8 cellular contexts compared by ENCODE assay signal in the genomic region with DNA sequence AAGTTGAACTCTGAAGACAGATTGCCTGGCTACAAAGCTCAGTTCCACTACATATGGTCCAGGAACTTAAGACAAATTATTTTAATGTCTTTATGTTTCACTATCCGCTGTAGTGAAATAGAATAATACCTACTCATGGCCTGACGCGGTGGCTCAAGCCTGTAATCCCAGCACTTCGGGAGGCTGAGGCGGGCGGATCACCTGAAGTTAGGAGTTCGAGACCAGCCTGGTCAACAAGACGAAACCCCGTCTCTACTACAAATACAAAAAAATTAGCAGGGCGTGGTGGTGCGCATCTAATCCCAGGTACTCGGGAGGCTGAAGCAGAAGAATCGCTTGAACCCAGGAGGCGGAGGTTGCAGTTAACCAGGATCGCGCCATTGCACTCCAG. TPM values are rescaled to one million over a fixed set of nuclear protein-coding genes. Genes with fewer than 3 reads are reported as not detected.
DNase-seq lines count a peak whose midpoint lies in the region; ATAC-seq and TF ChIP-seq lines count a peak whose summit lies in the region.
"Not testable (repeated sequence)": the region's sequence is repeated elsewhere in the genome, so short reads cannot be mapped to it uniquely, and the experiment has no call there.
"Had no signal": no experiment of that assay in that cellular context is flagged by ENCODE, and none has a peak within 500 bp of the region (broad histone marks: within the 10 kb centered on the region; RNA-seq: fewer than 3 reads in every experiment).

No MANE protein-coding gene starts in this region.

- not testable (repeated sequence) for H2BK20ac ChIP-seq in H9 (ENCODE audit: low read depth, low read length, poor library complexity, severe bottlenecking)

- peaks cover 13% of the 10 kb centered on the region for H3K79me1 ChIP-seq in H9 (ENCODE audit: insufficient read depth, low read depth, low read length, poor library complexity, severe bottlenecking)

- H2BK12ac ChIP-seq in H9 (ENCODE audit: insufficient read length, low read depth, low read length), result not testable (repeated sequence)

- not testable (repeated sequence) for H4K91ac ChIP-seq in H9 (ENCODE audit: insufficient read length, low read depth, low read length)

- ATAC-seq in right cardiac atrium; upper lobe of left lung (ENCODE audit: low FRiP score in 2 of 2): not testable (repeated sequence)

- not testable (repeated sequence) for H3K4ac ChIP-seq in H9 (ENCODE audit: low read depth, low read length)

- H4K5ac ChIP-seq in H9 (ENCODE audit: insufficient read length, low read depth, low read length), result peak overlapping the region; percentile 95

- H3K4me1 Mint-ChIP-seq in H9, result peaks cover 5 to 11% of the 10 kb centered on the region in 2 experiments

- intact Hi-C loops in mammary epithelial cell (cut with micrococcal nuclease); right cardiac atrium (cut with DNase I): not testable (repeated sequence)

- H3K9me3 ChIP-seq in H9 (ENCODE audit: control insufficient read depth, low read depth, low read length); mammary epithelial cell (replicated peaks; ENCODE audit: insufficient read depth, low read length); right cardiac atrium (ENCODE audit: control insufficient read depth, low read length); neuron (ENCODE audit: low read length); upper lobe of left lung: not testable (repeated sequence)

- not testable (repeated sequence) for H3K27me3 Mint-ChIP-seq in H9 (ENCODE audit: low read depth)

- not testable (repeated sequence) for H4K8ac ChIP-seq in H9 (replicated peaks; ENCODE audit: insufficient read length, low read depth, low read length)

- no CpG with 5 or more reads among the region's 16 CpGs for WGBS in H9 (ENCODE audit: extremely low coverage, insufficient read length, low lambda C conversion rate)
- WGBS in mammary epithelial cell (ENCODE audit: low coverage, missing lambda C conversion rate), result 95% methylated on average over 11 of the region's 16 CpGs
- 90% methylated on average over 16 of the region's 16 CpGs for WGBS in right cardiac atrium
- 91 to 95% methylated on average over 16 of the region's 16 CpGs for WGBS in upper lobe of left lung, 2 donors

- not testable (repeated sequence) for H3K79me2 ChIP-seq in H9 (ENCODE audit: insufficient read depth, low read length)
- H3K79me2 ChIP-seq in mammary epithelial cell (ENCODE audit: insufficient read depth, low read length), result peaks cover 33% of the 10 kb centered on the region

- peak overlapping the region; percentile 69 for H3K4me2 ChIP-seq in H9 (ENCODE audit: insufficient read depth, insufficient read length, low read length)
- H3K4me2 ChIP-seq in mammary epithelial cell (ENCODE audit: insufficient read depth, low read depth, low read length), result peak overlapping the region; percentile 89

- H3K23ac ChIP-seq in H9 (ENCODE audit: insufficient read length, low read depth, low read length), result not testable (repeated sequence)

- TF ChIP-seq EP300 in upper lobe of left lung (IDR thresholded peaks at IDR 0.05), result not testable (repeated sequence)

- CTCF ChIA-PET in mammary epithelial cell (lab: Charles Lee; ENCODE audit: low non-redundant PET), result not testable (repeated sequence)

- not testable (repeated sequence) for H3K56ac ChIP-seq in H9 (ENCODE audit: insufficient read length, low read depth, low read length)

- H2BK15ac ChIP-seq in H9 (ENCODE audit: low read depth, low read length), result not testable (repeated sequence)

- not testable (repeated sequence) for H2AFZ ChIP-seq in H9 (ENCODE audit: low read length)
- H2AFZ ChIP-seq in mammary epithelial cell (ENCODE audit: low read depth, low read length) (peak overlapping the region; percentile 95), neuron (ENCODE audit: low read depth, low read length) (peak overlapping the region; percentile 1)

- not testable (repeated sequence) for H3K36me3 ChIP-seq in mammary epithelial cell (ENCODE audit: insufficient read depth, low read length)
- H3K36me3 ChIP-seq in neuron (ENCODE audit: insufficient read depth, low read length) (peaks cover 15% of the 10 kb centered on the region), upper lobe of left lung (peaks cover 0 to 18% (median 9%) of the 10 kb centered on the region in 4 donors)

- not testable (repeated sequence) for H3K23me2 ChIP-seq in H9 (ENCODE audit: insufficient read length, low read depth, low read length, poor library complexity, severe bottlenecking)

- peak overlapping the region; percentile 95 for H3K18ac ChIP-seq in H9 (ENCODE audit: insufficient read length, low read depth, low read length)

- H3K36me3 Mint-ChIP-seq in H9 (ENCODE audit: insufficient read depth in 1 of 3, low read depth in 3 of 3), result peaks cover 7 to 29% (median 17%) of the 10 kb centered on the region in 3 experiments

- not testable (repeated sequence) for TF ChIP-seq POLR2A in upper lobe of left lung (IDR thresholded peaks at IDR 0.05)

- H3K4me3 ChIP-seq in mammary epithelial cell (replicated peaks in 1 of 3; ENCODE audit: insufficient read depth in 1 of 3, low read depth in 2 of 3, low read length in 3 of 3) (peak overlapping the region; percentile 82 to 86 (median 84)), right cardiac atrium (ENCODE audit: low read length) (peak overlapping the region; percentile 86), neuron (ENCODE audit: low read length) (peak overlapping the region; percentile 95), upper lobe of left lung (peak overlapping the region; percentile 68 to 93 (median 70))

- H4K20me1 ChIP-seq in H9 (ENCODE audit: control insufficient read depth, insufficient read depth, insufficient read length); mammary epithelial cell (ENCODE audit: insufficient read depth, low read length): not testable (repeated sequence)

- peak overlapping the region; percentile 94; the same call in 1 of the 2 replicates for H3K14ac ChIP-seq in H9 (ENCODE audit: insufficient read depth, low read length)

- H3K27ac ChIP-seq in H9 (ENCODE audit: insufficient read length, low read depth, low read length) (peak overlapping the region; percentile 92), VCaP (peak overlapping the region; percentile 78), mammary epithelial cell (ENCODE audit: insufficient read depth, low read depth, low read length) (peak overlapping the region; percentile 79), upper lobe of left lung (peak overlapping the region; percentile 86 to 92 (median 90))
- not testable (repeated sequence) for H3K27ac ChIP-seq in right cardiac atrium (ENCODE audit: low read length)

- TF ChIP-seq CTCF in H9 (conservative IDR thresholded peaks at IDR 0.05); VCaP (conservative IDR thresholded peaks at IDR 0.05); mammary epithelial cell (conservative IDR thresholded peaks at IDR 0.05 in 1 of 2, IDR thresholded peaks at IDR 0.05 in 1 of 2; ENCODE audit: extremely low read depth in 1 of 2, insufficient read depth in 1 of 2, low read depth in 1 of 2, low read length in 2 of 2); upper lobe of left lung (IDR thresholded peaks at IDR 0.05): not testable (repeated sequence)

- DNase-seq in H9, mammary epithelial cell, right cardiac atrium, upper lobe of left lung: not testable (repeated sequence)

- H3K4me1 ChIP-seq in H9 (ENCODE audit: insufficient read depth, low read length); right cardiac atrium (ENCODE audit: control insufficient read depth, insufficient read depth, low read length): not testable (repeated sequence)
- H3K4me1 ChIP-seq in mammary epithelial cell (ENCODE audit: insufficient read depth, low read length) (peaks cover 11% of the 10 kb centered on the region), neuron (ENCODE audit: insufficient read depth, low read length) (peaks cover 12% of the 10 kb centered on the region), upper lobe of left lung (peaks cover 17 to 25% (median 24%) of the 10 kb centered on the region in 4 donors)

- not testable (repeated sequence) for H3T11ph ChIP-seq in H9 (ENCODE audit: low read length)

- H3K9ac ChIP-seq in H9 (ENCODE audit: extremely low read depth, insufficient read length, low read length) (peak overlapping the region; percentile 90), mammary epithelial cell (ENCODE audit: insufficient read depth, low read length) (peak overlapping the region; percentile 60)

- peak overlapping the region; percentile 96 to 98 (median 97) for H3K27ac Mint-ChIP-seq in H9

- H3K9me3 Mint-ChIP-seq in H9, result not testable (repeated sequence)

- peak overlapping the region; percentile 91 to 95 for H3K4me3 Mint-ChIP-seq in H9

- H3K27me3 ChIP-seq in H9 (ENCODE audit: insufficient read depth, low read length); mammary epithelial cell (ENCODE audit: insufficient read depth, low read length); right cardiac atrium (ENCODE audit: control insufficient read depth, insufficient read depth); neuron (ENCODE audit: insufficient read depth, low read length); upper lobe of left lung: not testable (repeated sequence)

- peak overlapping the region; percentile 17 for H2BK5ac ChIP-seq in H9 (ENCODE audit: insufficient read length, low read length)

- H2BK120ac ChIP-seq in H9 (ENCODE audit: low read depth, low read length, poor library complexity, severe bottlenecking), result not testable (repeated sequence)

- in situ Hi-C loops in mammary epithelial cell (cut with MboI; ENCODE audit: low sequenced_read_pairs in 2 of 2), result loop anchor here in 1 of 2 donors (5.0 kb wide), 1 partner anchor 87 kb away; no protein-coding TSS in a partner anchor

- H2AK5ac ChIP-seq in H9 (ENCODE audit: insufficient read length, low read length), result not testable (repeated sequence)

- dilution Hi-C loops in mammary epithelial cell (cut with HindIII; ENCODE audit: low sequenced_read_pairs), result not testable (repeated sequence)

- BruUV-seq in mammary epithelial cell (replicated peaks; lab: Mats Ljungman, UMichigan), result not testable (repeated sequence)

RNA-seq across cellular contexts. Expression of a gene that starts 0.6 kb away (rescaled TPM):
- 129 and 139 TPM in 2 replicates for total RNA-seq in H9 (2021)
- total RNA-seq in mammary epithelial cell, result 10 to 100 TPM; 50.5 to 89.6 TPM
- 112 TPM for polyA plus RNA-seq in mammary epithelial cell
- 157 TPM for polyA minus RNA-seq in mammary epithelial cell
- total RNA-seq in right cardiac atrium, result 100 to 1,000 TPM in 2 of 4 donors, 10 to 100 TPM in 2; 83.7 to 120 (median 101) TPM
- 124 TPM for polyA plus RNA-seq in right cardiac atrium
- 100 to 1,000 TPM in 2 of 6 donors, 10 to 100 TPM in 4; 76.5 to 110 (median 89.7) TPM for total RNA-seq in upper lobe of left lung

RNA-seq across cellular contexts. Expression of a gene that starts 23.1 kb away (rescaled TPM):
- total RNA-seq in H9 (2021), result not detected in 2 replicates
- total RNA-seq in mammary epithelial cell, result not detected
- not detected for polyA plus RNA-seq in mammary epithelial cell
- polyA minus RNA-seq in mammary epithelial cell, result not detected
- total RNA-seq in right cardiac atrium, result not detected
- not detected for polyA plus RNA-seq in right cardiac atrium
- total RNA-seq in upper lobe of left lung, result not detected
- total RNA-seq: H4; T-helper 1 cell treated with Interleukin-12 subunit alpha and Interleukin-12 subunit beta and Interleukin-4 antibody, amounts not matched to agents 30 ng/mL and 1 ng/mL, for 36 hours had no signal

RNA-seq across cellular contexts. Expression of a gene that starts 37.0 kb away (rescaled TPM):
- total RNA-seq in H9 (2021) (78.0 and 80.0 TPM in 2 replicates), mammary epithelial cell (100 to 1,000 TPM; 104 to 132 TPM), right cardiac atrium (10 to 100 TPM; 41.7 to 50.9 (median 43.0) TPM), upper lobe of left lung (10 to 100 TPM; 38.6 to 79.6 (median 60.7) TPM)
- polyA plus RNA-seq in mammary epithelial cell (115 TPM), right cardiac atrium (27.4 TPM)
- 220 TPM for polyA minus RNA-seq in mammary epithelial cell

RNA-seq across cellular contexts. Expression of a gene that starts 51.9 kb away (rescaled TPM):
- 432 and 434 TPM in 2 replicates for total RNA-seq in H9 (2021)
- total RNA-seq in mammary epithelial cell, result under 1 TPM in 1 of 2 donors, not detected in 1; 0.17 TPM
- polyA plus RNA-seq in mammary epithelial cell, result 0.03 TPM
- not detected for polyA minus RNA-seq in mammary epithelial cell
- total RNA-seq in right cardiac atrium, result not detected
- polyA plus RNA-seq in right cardiac atrium, result not detected
- 1 to 10 TPM in 2 of 6 donors, not detected in 4; 1.3 to 1.4 TPM for total RNA-seq in upper lobe of left lung

RNA-seq across cellular contexts. Expression of a gene that starts 52.7 kb away (rescaled TPM):
- total RNA-seq in H9 (2021), result 84.7 and 91.5 TPM in 2 replicates
- 10 to 100 TPM; 58.5 to 79.1 TPM for total RNA-seq in mammary epithelial cell
- polyA plus RNA-seq in mammary epithelial cell, result 613 TPM
- 217 TPM for polyA minus RNA-seq in mammary epithelial cell
- total RNA-seq in right cardiac atrium, result 100 to 1,000 TPM; 287 to 474 (median 393) TPM
- 1,497 TPM for polyA plus RNA-seq in right cardiac atrium
- total RNA-seq in upper lobe of left lung, result 10 to 100 TPM; 11.5 to 55.3 (median 43.6) TPM
